In the genomic region with DNA sequence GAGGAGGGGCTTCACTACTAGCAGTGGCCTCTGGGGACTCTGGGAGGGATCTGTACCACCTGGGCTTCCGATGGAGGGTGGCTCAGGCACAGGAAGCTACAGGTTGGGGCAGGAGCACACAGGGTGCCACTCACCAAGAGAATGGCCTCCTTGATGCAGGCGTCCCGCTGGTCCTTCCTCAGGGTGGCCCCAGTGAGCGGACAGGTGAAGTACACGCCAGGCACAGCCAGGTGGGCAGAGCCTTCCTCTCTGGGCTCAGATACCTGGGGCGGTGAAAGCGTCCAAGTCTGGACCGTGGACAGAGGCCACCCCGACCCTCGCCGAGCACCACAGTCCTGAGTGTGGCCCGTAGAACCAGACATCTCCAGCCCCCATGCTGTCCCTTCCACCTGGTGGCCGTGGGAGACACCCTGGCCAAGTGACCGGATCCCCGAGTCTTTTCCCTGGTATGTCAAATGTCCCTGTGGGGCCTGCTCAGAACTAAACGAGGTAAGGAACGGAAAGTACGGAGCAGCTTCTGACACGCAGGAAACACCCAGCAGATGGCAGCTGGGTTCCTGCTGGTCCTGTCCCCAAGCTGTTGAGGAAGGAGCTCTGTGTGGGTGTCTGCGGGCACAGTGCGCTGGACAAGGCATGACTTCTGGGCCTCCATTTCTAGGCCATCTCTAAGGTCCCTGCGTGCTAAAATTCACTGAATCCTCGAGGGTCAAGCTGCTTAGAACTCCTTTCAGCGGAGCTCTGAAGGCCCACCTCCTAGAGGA, we compare ENCODE assay signal across 1 cellular context.
TF ChIP-seq lines count a peak whose summit lies in the region.

No MANE protein-coding gene starts in this region.

TF ChIP-seq in HepG2, 621 proteins besides CTCF, POLR2A, EP300 and RAD21:
- TF ChIP-seq RBM22 (optimal IDR thresholded peaks at IDR 0.05; ENCODE audit: low read length) (peak; percentile 20), ZBTB42 (CRISPR knock-in tag; IDR thresholded peaks at IDR 0.05) (no peak)
